1 cellular context compared by ENCODE assay signal in the genomic region with DNA sequence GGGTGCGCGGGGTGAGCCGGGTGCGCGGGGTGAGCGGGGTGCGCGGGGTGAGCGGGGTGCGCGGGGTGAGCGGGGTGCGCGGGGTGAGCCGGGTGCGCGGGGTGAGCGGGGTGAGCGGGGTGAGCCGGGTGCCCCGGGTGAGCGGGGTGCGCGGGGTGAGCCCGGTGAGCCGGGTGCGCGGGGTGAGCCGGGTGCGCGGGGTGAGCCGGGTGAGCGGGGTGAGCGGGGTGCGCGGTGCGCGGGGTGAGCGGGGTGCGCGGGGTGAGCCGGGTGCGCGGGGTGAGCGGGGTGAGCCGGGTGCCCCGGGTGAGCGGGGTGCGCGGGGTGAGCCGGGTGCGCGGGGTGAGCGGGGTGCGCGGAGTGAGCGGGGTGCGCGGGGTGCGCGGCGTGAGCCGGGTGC. TPM values are rescaled to one million over a fixed set of nuclear protein-coding genes. Genes with fewer than 3 reads are reported as not detected.
"Had no signal": no experiment of that assay in that cellular context is flagged by ENCODE, and none has a peak within 500 bp of the region (broad histone marks: within the 10 kb centered on the region; RNA-seq: fewer than 3 reads in every experiment).

No MANE protein-coding gene starts in this region.

RNA-seq across cellular contexts. Expression of a gene that starts 29.8 kb away (rescaled TPM):
- total RNA-seq: G401 had no signal
